In genomic region chr7:157300406-157300770, GRCh38 we compare ENCODE assay signal across 1 cellular context.
TF ChIP-seq lines count a peak whose summit lies in the region.

No MANE protein-coding gene starts in this region.

TF ChIP-seq in HepG2, 621 proteins besides CTCF, POLR2A, EP300 and RAD21 (continued from another document):
- TF ChIP-seq CSRNP1 (CRISPR knock-in tag; IDR thresholded peaks at IDR 0.05), result 0 out of 2 replicates have a peak, but pooled peaks have one; percentile 48
- peak; percentile 38; the same call in 1 of the 2 replicates for TF ChIP-seq ZFX (CRISPR knock-in tag; IDR thresholded peaks at IDR 0.05; ENCODE audit: low read depth)
- TF ChIP-seq, protein P1, sequence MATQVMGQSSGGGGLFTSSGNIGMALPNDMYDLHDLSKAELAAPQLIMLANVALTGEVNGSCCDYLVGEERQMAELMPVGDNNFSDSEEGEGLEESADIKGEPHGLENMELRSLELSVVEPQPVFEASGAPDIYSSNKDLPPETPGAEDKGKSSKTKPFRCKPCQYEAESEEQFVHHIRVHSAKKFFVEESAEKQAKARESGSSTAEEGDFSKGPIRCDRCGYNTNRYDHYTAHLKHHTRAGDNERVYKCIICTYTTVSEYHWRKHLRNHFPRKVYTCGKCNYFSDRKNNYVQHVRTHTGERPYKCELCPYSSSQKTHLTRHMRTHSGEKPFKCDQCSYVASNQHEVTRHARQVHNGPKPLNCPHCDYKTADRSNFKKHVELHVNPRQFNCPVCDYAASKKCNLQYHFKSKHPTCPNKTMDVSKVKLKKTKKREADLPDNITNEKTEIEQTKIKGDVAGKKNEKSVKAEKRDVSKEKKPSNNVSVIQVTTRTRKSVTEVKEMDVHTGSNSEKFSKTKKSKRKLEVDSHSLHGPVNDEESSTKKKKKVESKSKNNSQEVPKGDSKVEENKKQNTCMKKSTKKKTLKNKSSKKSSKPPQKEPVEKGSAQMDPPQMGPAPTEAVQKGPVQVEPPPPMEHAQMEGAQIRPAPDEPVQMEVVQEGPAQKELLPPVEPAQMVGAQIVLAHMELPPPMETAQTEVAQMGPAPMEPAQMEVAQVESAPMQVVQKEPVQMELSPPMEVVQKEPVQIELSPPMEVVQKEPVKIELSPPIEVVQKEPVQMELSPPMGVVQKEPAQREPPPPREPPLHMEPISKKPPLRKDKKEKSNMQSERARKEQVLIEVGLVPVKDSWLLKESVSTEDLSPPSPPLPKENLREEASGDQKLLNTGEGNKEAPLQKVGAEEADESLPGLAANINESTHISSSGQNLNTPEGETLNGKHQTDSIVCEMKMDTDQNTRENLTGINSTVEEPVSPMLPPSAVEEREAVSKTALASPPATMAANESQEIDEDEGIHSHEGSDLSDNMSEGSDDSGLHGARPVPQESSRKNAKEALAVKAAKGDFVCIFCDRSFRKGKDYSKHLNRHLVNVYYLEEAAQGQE (IDR thresholded peaks at IDR 0.05; ENCODE audit: borderline replicate concordance in 1 of 2, low read depth in 1 of 2, low read length in 2 of 2), result no peak
- TF ChIP-seq ZXDC (CRISPR knock-in tag; IDR thresholded peaks at IDR 0.05), result 0 out of 2 replicates have a peak, but pooled peaks have one; percentile 32
